5 cellular contexts compared by ENCODE assay signal in genomic region chr6:8678466-8678865, GRCh38.
"Had no signal": no experiment of that assay in that cellular context is flagged by ENCODE, and none has a peak within 500 bp of the region (broad histone marks: within the 10 kb centered on the region; RNA-seq: fewer than 3 reads in every experiment).

No MANE protein-coding gene starts in this region.

- H3K4me3 ChIP-seq: K562 had no signal

- DNase-seq: IMR-90, KBM-7 had no signal

- ATAC-seq: K562 had no signal

- FAIRE-seq: HTR-8/SVneo, K562 had no signal

- H3K27ac ChIP-seq: HL-60 had no signal
